Comparison of ENCODE assay signal across 2 cellular contexts in genomic region chr1:111761717-111762116, GRCh38.
TF ChIP-seq lines count a peak whose summit lies in the region.

No MANE protein-coding gene starts in this region.

TF ChIP-seq in SK-N-SH, 30 proteins besides CTCF, POLR2A, EP300 and RAD21 (continued from another document):
- TF ChIP-seq MAX (IDR thresholded peaks at IDR 0.05; ENCODE audit: low read depth): no peak

TF ChIP-seq in endothelial cell of umbilical vein, 7 proteins besides CTCF, POLR2A, EP300 and RAD21 (continued from another document):
- TF ChIP-seq GATA2 (IDR thresholded peaks at IDR 0.05; ENCODE audit: insufficient read depth, insufficient read length, low read depth, low read length) (no peak), FOS (IDR thresholded peaks at IDR 0.05; ENCODE audit: borderline replicate concordance, insufficient read depth, low read length) (no peak), POLR2AphosphoS5 (IDR thresholded peaks at IDR 0.05; ENCODE audit: insufficient read depth, low read depth, low read length) (no peak), MAX (IDR thresholded peaks at IDR 0.05; ENCODE audit: insufficient read depth, insufficient read length) (no peak), EZH2 (IDR thresholded peaks at IDR 0.05; ENCODE audit: borderline replicate concordance, low read depth, low read length, severe bottlenecking) (no peak)
